Comparison of ENCODE assay signal across 8 cellular contexts in genomic region chr17:49260922-49261291, GRCh38. TPM values are rescaled to one million over a fixed set of nuclear protein-coding genes. Genes with fewer than 3 reads are reported as not detected.
DNase-seq lines count a peak whose midpoint lies in the region; ATAC-seq and TF ChIP-seq lines count a peak whose summit lies in the region.

No MANE protein-coding gene starts in this region.

- H3K27ac ChIP-seq in RWPE2 (ENCODE audit: poor library complexity, severe bottlenecking) (no peak overlapping the region), esophagus squamous epithelium (peak overlapping the region; percentile 64 to 86 (median 76))

- H3K4me3 ChIP-seq in RWPE2 (ENCODE audit: severe bottlenecking) (peak overlapping the region; percentile 45), esophagus squamous epithelium (peak overlapping the region in 3 of 4 donors; percentile 49 to 74 (median 66))

- DNase-seq in RWPE2 (ENCODE audit: low spot score) = no peak
- no peak for DNase-seq in esophagus squamous epithelium (lab: John Stamatoyannopoulos, UW)
- no peak for DNase-seq in sciatic nerve (ENCODE audit: low spot score)
- DNase-seq in pons (ENCODE audit: low spot score) = no peak
- DNase-seq in mucosa of gallbladder (ENCODE audit: low spot score) = no peak
- no peak for DNase-seq in NOMO-1 treated with DMSO at 0.1 percent for 48 hours (lab: John Stamatoyannopoulos, UW; ENCODE audit: unreplicated experiment)
- no peak for DNase-seq in stimulated activated CD4-positive, alpha-beta T cell treated with anti-CD3 and anti-CD28 coated beads, Interleukin-4, amount 100 ng/mL, for 4 hours

- ATAC-seq in RWPE2 (ENCODE audit: low read depth) (no peak), sciatic nerve (peak; percentile 14)

- 48 to 63% methylated on average over 2 to 7 of the region's 7 CpGs for WGBS in esophagus squamous epithelium, 2 donors

- TF ChIP-seq POLR2A in esophagus squamous epithelium (IDR thresholded peaks at IDR 0.05) = no peak

- H3K9ac ChIP-seq in ES-I3 (ENCODE audit: low read depth, low read length) = peak overlapping the region; percentile 78; the same call in 1 of the 2 replicates

- intact Hi-C loops in esophagus squamous epithelium (cut with DNase I) (no loop called here), sciatic nerve (cut with DNase I) (no loop called here)

- H3K9me3 ChIP-seq in ES-I3 (ENCODE audit: control insufficient read depth, insufficient read depth, low read length) = no peaks in the 10 kb centered on the region
- no peaks in the 10 kb centered on the region for H3K9me3 ChIP-seq in RWPE2 (ENCODE audit: severe bottlenecking)
- H3K9me3 ChIP-seq in esophagus squamous epithelium = no peaks in the 10 kb centered on the region

- H3K36me3 ChIP-seq in ES-I3 (ENCODE audit: insufficient read depth, low read length) (no peaks in the 10 kb centered on the region), RWPE2 (ENCODE audit: low read depth) (no peaks in the 10 kb centered on the region), esophagus squamous epithelium (no peaks in the 10 kb centered on the region)

- peaks cover 4% of the 10 kb centered on the region; the same call in 1 of the 2 replicates for H3K4me1 ChIP-seq in ES-I3 (ENCODE audit: insufficient read depth, low read length)
- H3K4me1 ChIP-seq in RWPE2 (ENCODE audit: insufficient read depth, poor library complexity, severe bottlenecking) = no peaks in the 10 kb centered on the region
- H3K4me1 ChIP-seq in esophagus squamous epithelium = peaks cover 0 to 22% (median 5%) of the 10 kb centered on the region in 3 donors

- TF ChIP-seq CTCF in RWPE2 (IDR thresholded peaks at IDR 0.05; ENCODE audit: poor library complexity, severe bottlenecking) (no peak), esophagus squamous epithelium (IDR thresholded peaks at IDR 0.05) (no peak)

- H3K27me3 ChIP-seq in RWPE2 (ENCODE audit: insufficient read depth, poor library complexity, severe bottlenecking) = no peaks in the 10 kb centered on the region
- H3K27me3 ChIP-seq in esophagus squamous epithelium = peaks cover 0 to 7% (median 0%) of the 10 kb centered on the region in 4 donors

RNA-seq across cellular contexts. Expression of gene PHOSPHO1, which starts 30.3 kb away (rescaled TPM):
- total RNA-seq in esophagus squamous epithelium (1 to 10 TPM in 1 of 4 donors, under 1 TPM in 1, not detected in 2; 0.38 to 2.4 TPM), sciatic nerve (6.2 TPM), mucosa of gallbladder (0.23 TPM)

RNA-seq across cellular contexts. Expression of gene ABI3, which starts 50.4 kb away (rescaled TPM):
- total RNA-seq in esophagus squamous epithelium (1 to 10 TPM; 1.5 to 8.8 (median 4.2) TPM), sciatic nerve (8.5 TPM), mucosa of gallbladder (15.8 TPM)

RNA-seq across cellular contexts. Expression of gene GNGT2, which starts 50.5 kb away (rescaled TPM):
- total RNA-seq in esophagus squamous epithelium (1 to 10 TPM in 2 of 4 donors, not detected in 2; 1.4 to 1.7 TPM), sciatic nerve (1.3 TPM), mucosa of gallbladder (3.4 TPM)
